12 cellular contexts compared by ENCODE assay signal in the genomic region with DNA sequence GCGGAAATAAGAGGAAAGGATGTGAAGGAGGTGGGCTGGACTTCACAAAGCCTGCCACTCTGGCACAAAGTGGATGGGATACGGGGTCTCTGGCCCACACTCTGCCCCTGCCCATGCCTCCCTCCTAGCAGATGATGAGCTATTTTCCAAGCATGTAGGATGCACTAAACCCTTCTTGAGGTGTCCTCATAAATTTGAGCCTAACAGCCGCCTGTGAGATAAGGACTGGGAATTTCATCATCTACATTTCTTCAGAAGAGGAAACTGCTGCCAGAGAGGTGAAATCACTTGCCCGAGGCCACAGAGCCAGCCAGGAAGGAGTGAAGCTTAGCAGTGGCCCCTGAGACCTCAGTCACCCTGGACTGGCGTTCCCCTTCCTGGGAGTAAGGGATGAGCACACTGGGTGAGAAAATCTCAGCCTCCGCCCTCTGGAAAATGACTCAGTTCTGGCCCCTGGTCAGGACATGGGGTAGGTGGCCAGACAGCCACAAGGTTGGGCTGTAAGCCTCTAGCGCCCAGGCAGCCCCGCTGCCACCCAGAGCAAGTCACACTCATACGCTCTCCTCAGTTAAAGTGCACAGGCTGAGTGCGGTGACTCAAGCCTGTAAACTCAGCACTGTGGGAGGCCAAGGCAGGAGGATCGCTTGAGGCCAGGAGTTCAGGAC. TPM values are rescaled to one million over a fixed set of nuclear protein-coding genes. Genes with fewer than 3 reads are reported as not detected.
A peak's percentile ranks its signal among the peaks of the same experiment; 100 is the strongest.
DNase-seq lines count a peak whose midpoint lies in the region; ATAC-seq, FAIRE-seq and TF ChIP-seq lines count a peak whose summit lies in the region.
"Had no signal": no experiment of that assay in that cellular context is flagged by ENCODE, and none has a peak within 500 bp of the region (broad histone marks: within the 10 kb centered on the region; RNA-seq: fewer than 3 reads in every experiment).

No MANE protein-coding gene starts in this region.

- peak; percentile 37; the same call in 1 of the 2 replicates for TF ChIP-seq RAD21 in HCT116 (IDR thresholded peaks at IDR 0.05; ENCODE audit: low read depth)

- POLR2A ChIA-PET in HCT116 (lab: Charles Lee), result interaction anchor here (1.0 kb wide), 1 partner anchor 38 kb away, joined by 4 read pairs; no protein-coding TSS in a partner anchor

- TF ChIP-seq POLR2A in HCT116 (IDR thresholded peaks at IDR 0.05; ENCODE audit: borderline replicate concordance, extremely low read depth, insufficient read depth, insufficient read length) (no peak), GM12892 (IDR thresholded peaks at IDR 0.05; ENCODE audit: low read depth, low read length) (no peak)

- H4K20me1 ChIP-seq in HCT116 (ENCODE audit: insufficient read depth), result no peaks in the 10 kb centered on the region

- no peaks in the 10 kb centered on the region for H3K9me2 ChIP-seq in HCT116 (ENCODE audit: insufficient read depth)

- peak overlapping the region; percentile 66 for H3K4me2 ChIP-seq in HCT116 (ENCODE audit: low read length)

- H3K4me1 ChIP-seq in HCT116 (ENCODE audit: control insufficient read depth in 1 of 2, insufficient read depth in 2 of 2, low read length in 2 of 2) (peaks cover 33 to 49% of the 10 kb centered on the region in 2 experiments), SJCRH30 (peaks cover 46% of the 10 kb centered on the region), skeletal muscle tissue (ENCODE audit: control insufficient read depth in 3 of 3, insufficient read depth in 3 of 3, low read length in 3 of 3) (peaks cover 64 to 80% (median 73%) of the 10 kb centered on the region in 3 donors)

- H3K27me3 ChIP-seq in HCT116 (ENCODE audit: insufficient read depth, low read length), result no peaks in the 10 kb centered on the region
- no peaks in the 10 kb centered on the region for H3K27me3 ChIP-seq in SJCRH30
- no peaks in the 10 kb centered on the region for H3K27me3 ChIP-seq in skeletal muscle tissue (ENCODE audit: control insufficient read depth in 3 of 3, insufficient read depth in 3 of 3, low read length in 3 of 3)
- H3K27me3 ChIP-seq: thyroid gland had no signal

- CTCF ChIA-PET in HCT116 (lab: Charles Lee), result no interaction called here

- intact Hi-C loops in HCT116 (cut with micrococcal nuclease), result loop anchor here (2.0 kb wide), 1 partner anchor 34 kb away; no protein-coding TSS in a partner anchor

- H3K36me3 ChIP-seq in HCT116 (ENCODE audit: control insufficient read depth in 1 of 2, insufficient read depth in 2 of 2, low read length in 2 of 2), result no peaks in the 10 kb centered on the region
- H3K36me3 ChIP-seq in SJCRH30, result no peaks in the 10 kb centered on the region
- H3K36me3 ChIP-seq in skeletal muscle tissue (ENCODE audit: control insufficient read depth in 3 of 3, insufficient read depth in 3 of 3, low read length in 3 of 3), result no peaks in the 10 kb centered on the region
- H3K36me3 ChIP-seq: thyroid gland had no signal

- no peaks in the 10 kb centered on the region for H3K79me2 ChIP-seq in HCT116 (ENCODE audit: insufficient read depth, low read length)

- FAIRE-seq in GM12892 (lab: Jason Lieb, UNC), result no peak

- H3K4me3 ChIP-seq in HCT116 (replicated peaks in 1 of 2; ENCODE audit: low read depth in 1 of 2, low read length in 2 of 2), result peak overlapping the region; percentile 4 to 18; a peak in 1 of 4 replicates
- no peak overlapping the region for H3K4me3 ChIP-seq in SJCRH30
- no peak overlapping the region for H3K4me3 ChIP-seq in fibroblast of villous mesenchyme (ENCODE audit: low read depth, low read length)
- no peak overlapping the region for H3K4me3 ChIP-seq in skeletal muscle tissue (ENCODE audit: low read length in 3 of 3)
- H3K4me3 ChIP-seq: thyroid gland had no signal

- H2AFZ ChIP-seq in HCT116 (ENCODE audit: low read depth, low read length, poor library complexity, severe bottlenecking), result no peak overlapping the region

- DNase-seq in HCT116 (ENCODE audit: low read depth, low spot score) (peak; percentile 57), SJCRH30 (peak; percentile 53 to 57), fibroblast of villous mesenchyme (ENCODE audit: low read depth) (peak; percentile 98), GM12892 (ENCODE audit: insufficient read length) (no peak)
- DNase-seq in activated CD8-positive, alpha-beta memory T cell treated with anti-CD3 and anti-CD28 coated beads, Interleukin-2, amount 50 U/mL, for 4 hours, result no peak
- DNase-seq: activated CD4-positive, alpha-beta T cell treated with anti-CD3 and anti-CD28 coated beads for 1 hour; effector CD8-positive, alpha-beta T cell; KG1; thyroid gland had no signal

- H3K9ac ChIP-seq in HCT116 (ENCODE audit: low read length) (peak overlapping the region; percentile 46), skeletal muscle tissue (ENCODE audit: low read depth in 1 of 3, low read length in 3 of 3) (peak overlapping the region; percentile 45 to 83 (median 60))

- no peaks in the 10 kb centered on the region for H3K9me3 ChIP-seq in HCT116 (ENCODE audit: control insufficient read depth in 1 of 2, insufficient read depth in 1 of 2, low read depth in 1 of 2, low read length in 2 of 2)
- H3K9me3 ChIP-seq in SJCRH30 (replicated peaks), result no peaks in the 10 kb centered on the region
- no peaks in the 10 kb centered on the region for H3K9me3 ChIP-seq in skeletal muscle tissue (ENCODE audit: control insufficient read depth in 3 of 3, low read length in 3 of 3)
- H3K9me3 ChIP-seq: thyroid gland had no signal

- peak; percentile 83 for ATAC-seq in HCT116
- ATAC-seq in HG02938 (IDR thresholded peaks at IDR 0.05; ENCODE audit: unreplicated experiment), result no peak
- no peak for ATAC-seq in GM21825 (IDR thresholded peaks at IDR 0.05; ENCODE audit: unreplicated experiment)

- RAD21 ChIA-PET in HCT116 (lab: Charles Lee; ENCODE audit: low non-redundant PET in 1 of 2, low total read pairs in 2 of 2, uncharacterized antibody in 2 of 2, unreplicated experiment in 2 of 2), result no interaction called here

- peak overlapping the region; percentile 54 for H3K27ac ChIP-seq in HCT116 (ENCODE audit: low read depth, low read length)
- no peak overlapping the region; the same call in 1 of the 2 replicates for H3K27ac ChIP-seq in SJCRH30
- peak overlapping the region; percentile 98 for H3K27ac ChIP-seq in skeletal muscle tissue (ENCODE audit: low read depth, low read length)

- TSS peak; percentile 87 for BruUV-seq in HCT116 (replicated peaks; lab: Mats Ljungman, UMichigan)

- TF ChIP-seq CTCF in HCT116 (IDR thresholded peaks at IDR 0.05 in 2 of 3, conservative IDR thresholded peaks at IDR 0.05 in 1 of 3; ENCODE audit: borderline replicate concordance in 1 of 3, insufficient read depth in 1 of 3, low read depth in 2 of 3, low read length in 2 of 3) (no peak), fibroblast of villous mesenchyme (IDR thresholded peaks at IDR 0.05; ENCODE audit: insufficient read depth, low read depth, low read length) (no peak)

TF ChIP-seq in HCT116, 20 proteins besides CTCF, POLR2A, EP300 and RAD21 (continues in another document):
- peak; percentile 57 for TF ChIP-seq POLR2AphosphoS5 (IDR thresholded peaks at IDR 0.05; ENCODE audit: low read depth, low read length)
- no peak for TF ChIP-seq SIN3A (IDR thresholded peaks at IDR 0.05; ENCODE audit: low read depth)
- TF ChIP-seq, protein P1, sequence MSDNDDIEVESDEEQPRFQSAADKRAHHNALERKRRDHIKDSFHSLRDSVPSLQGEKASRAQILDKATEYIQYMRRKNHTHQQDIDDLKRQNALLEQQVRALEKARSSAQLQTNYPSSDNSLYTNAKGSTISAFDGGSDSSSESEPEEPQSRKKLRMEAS (IDR thresholded peaks at IDR 0.05), result 0 out of 2 replicates have a peak, but pooled peaks have one; percentile 19
- TF ChIP-seq YY1 (IDR thresholded peaks at IDR 0.05; ENCODE audit: extremely low read depth, insufficient replicate concordance, low read depth, low read length), result no peak
- no peak; the same call in 1 of the 2 replicates for TF ChIP-seq JUND (IDR thresholded peaks at IDR 0.05)
- no peak; the same call in none of the 2 replicates for TF ChIP-seq CEBPB (IDR thresholded peaks at IDR 0.05; ENCODE audit: low read depth)
- TF ChIP-seq EZH2phosphoT487 (IDR thresholded peaks at IDR 0.05; ENCODE audit: borderline replicate concordance), result no peak
- TF ChIP-seq ZNF274 (IDR thresholded peaks at IDR 0.05; ENCODE audit: low read depth, low read length), result no peak
- no peak for TF ChIP-seq ZFX (IDR thresholded peaks at IDR 0.05)
- peak; percentile 56 for TF ChIP-seq CBX3 (IDR thresholded peaks at IDR 0.05; ENCODE audit: low read depth)
- TF ChIP-seq, protein P2, sequence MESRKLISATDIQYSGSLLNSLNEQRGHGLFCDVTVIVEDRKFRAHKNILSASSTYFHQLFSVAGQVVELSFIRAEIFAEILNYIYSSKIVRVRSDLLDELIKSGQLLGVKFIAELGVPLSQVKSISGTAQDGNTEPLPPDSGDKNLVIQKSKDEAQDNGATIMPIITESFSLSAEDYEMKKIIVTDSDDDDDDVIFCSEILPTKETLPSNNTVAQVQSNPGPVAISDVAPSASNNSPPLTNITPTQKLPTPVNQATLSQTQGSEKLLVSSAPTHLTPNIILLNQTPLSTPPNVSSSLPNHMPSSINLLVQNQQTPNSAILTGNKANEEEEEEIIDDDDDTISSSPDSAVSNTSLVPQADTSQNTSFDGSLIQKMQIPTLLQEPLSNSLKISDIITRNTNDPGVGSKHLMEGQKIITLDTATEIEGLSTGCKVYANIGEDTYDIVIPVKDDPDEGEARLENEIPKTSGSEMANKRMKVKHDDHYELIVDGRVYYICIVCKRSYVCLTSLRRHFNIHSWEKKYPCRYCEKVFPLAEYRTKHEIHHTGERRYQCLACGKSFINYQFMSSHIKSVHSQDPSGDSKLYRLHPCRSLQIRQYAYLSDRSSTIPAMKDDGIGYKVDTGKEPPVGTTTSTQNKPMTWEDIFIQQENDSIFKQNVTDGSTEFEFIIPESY (IDR thresholded peaks at IDR 0.05; ENCODE audit: extremely low read depth, insufficient replicate concordance, low read length), result no peak
- peak; percentile 0 for TF ChIP-seq FOSL1 (IDR thresholded peaks at IDR 0.05; ENCODE audit: low read depth)
- no peak for TF ChIP-seq EGR1 (IDR thresholded peaks at IDR 0.05; ENCODE audit: low read depth)

RNA-seq across cellular contexts. Expression of a gene that starts 27.9 kb away (rescaled TPM):
- total RNA-seq in HCT116 (2021; ENCODE audit: unreplicated experiment), result 1.5 TPM
- 2.3 and 3.3 TPM in 2 replicates for polyA plus RNA-seq in HCT116 (2012)
- total RNA-seq in SJCRH30 (2014; rRNA removed; shearing (Covaris generic)), result 4.4 and 6.3 TPM in 2 replicates
- not detected in 2 replicates for total RNA-seq in fibroblast of villous mesenchyme
- 84.5 TPM for total RNA-seq in skeletal muscle tissue
- polyA plus RNA-seq in GM12892 (2012; ENCODE audit: missing spikeins), result not detected

RNA-seq across cellular contexts. Expression of a gene that starts 48.6 kb away (rescaled TPM):
- 2.4 TPM for total RNA-seq in HCT116 (2021; ENCODE audit: unreplicated experiment)
- polyA plus RNA-seq in HCT116 (2012), result 2.2 and 2.5 TPM in 2 replicates
- not detected in 2 replicates for total RNA-seq in SJCRH30 (2014; rRNA removed; shearing (Covaris generic))
- total RNA-seq in fibroblast of villous mesenchyme, result under 0.01 TPM in 1 of 2 replicates, not detected in the other
- 1.0 TPM for total RNA-seq in skeletal muscle tissue
- not detected for polyA plus RNA-seq in GM12892 (2012; ENCODE audit: missing spikeins)

RNA-seq across cellular contexts. Expression of a gene that starts 59.0 kb away (rescaled TPM):
- total RNA-seq in HCT116 (2021; ENCODE audit: unreplicated experiment) (0.84 TPM), fibroblast of villous mesenchyme (33.8 and 39.3 TPM in 2 replicates), skeletal muscle tissue (5.2 TPM)
- polyA plus RNA-seq in HCT116 (2012), result 0.52 and 0.79 TPM in 2 replicates
- 5.0 and 5.6 TPM in 2 replicates for total RNA-seq in SJCRH30 (2014; rRNA removed; shearing (Covaris generic))
- polyA plus RNA-seq in GM12892 (2012; ENCODE audit: missing spikeins), result 6.1 TPM

Comparison
In these comparisons a context has a peak if more than half of its experiments do, and no peak if none do; other contexts are left out.
1. DNase-seq: peak in HCT116 (single experiment), SJCRH30 (2 of 2) and fibroblast of villous mesenchyme (single experiment); none in GM12892 (single experiment) and activated CD8-positive, alpha-beta memory T cell treated with anti-CD3 and anti-CD28 coated beads, Interleukin-2, amount 50 U/mL, for 4 hours (single experiment).
2. H3K4me3 ChIP-seq: peak in HCT116 (2 of 2); none in SJCRH30 (single experiment), fibroblast of villous mesenchyme (single experiment) and skeletal muscle tissue (0 of 3).
3. RNA of a gene that starts 27.9 kb away (total RNA-seq): 84.5 TPM in skeletal muscle tissue (single experiment); 4.4 to 6.3 TPM in SJCRH30, 1.5 TPM in HCT116 (single experiment) and not detected in fibroblast of villous mesenchyme; every median in the first group is over 10 times any median in the second.